In the genomic region with DNA sequence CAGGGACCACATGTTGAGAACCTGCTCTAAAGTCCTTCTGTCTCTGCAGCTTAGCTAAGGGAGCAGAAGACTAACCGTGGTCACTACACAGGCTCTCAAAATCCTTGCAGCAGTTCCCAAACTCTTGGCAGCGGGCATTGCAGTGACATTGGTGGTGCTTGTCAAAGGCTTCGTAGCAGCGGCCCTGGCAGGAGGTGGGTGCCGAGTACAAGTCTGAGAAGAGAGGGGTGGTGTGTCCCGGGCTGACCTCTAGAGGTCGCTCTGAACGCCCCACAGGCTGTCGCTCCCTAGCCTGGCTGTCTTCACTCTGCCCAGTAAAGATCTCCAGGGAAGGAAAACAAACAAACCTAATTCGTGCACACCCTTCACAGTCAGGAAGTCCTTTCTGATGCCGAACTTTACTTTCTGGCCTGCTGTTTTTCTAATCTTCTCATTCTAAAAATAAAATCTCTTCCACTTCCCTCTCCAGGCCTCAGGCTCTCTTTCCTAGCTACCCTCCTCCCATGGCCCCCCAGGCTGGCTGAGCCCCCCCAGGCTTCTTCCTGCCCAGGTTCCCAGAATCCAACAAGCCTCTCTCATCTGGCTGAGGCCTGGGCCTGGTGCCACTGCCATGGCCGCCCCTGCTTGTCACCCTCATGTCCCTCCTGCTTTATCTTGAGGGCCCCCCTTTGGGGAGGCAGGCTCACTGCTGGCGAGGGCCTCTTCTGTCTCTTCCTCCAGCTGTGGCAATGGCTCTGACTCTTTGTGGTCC, we compare ENCODE assay signal across 8 cellular contexts. TPM values are rescaled to one million over a fixed set of nuclear protein-coding genes. Genes with fewer than 3 reads are reported as not detected.
A peak's percentile ranks its signal among the peaks of the same experiment; 100 is the strongest.
DNase-seq lines count a peak whose midpoint lies in the region; TF ChIP-seq lines count a peak whose summit lies in the region.

No MANE protein-coding gene starts in this region.

- 8 to 13% methylated on average over 13 of the region's 13 CpGs for WGBS in lower leg skin, 2 donors

- DNase-seq in Ammon's horn (ENCODE audit: low spot score) (peak; percentile 95), HCEC 1CT (peak; percentile 63), NCI-H2227 treated with DMSO at 0.1 percent for 48 hours (lab: John Stamatoyannopoulos, UW) (peak; percentile 25), lower leg skin (ENCODE audit: low spot score in 2 of 2) (peak; percentile 81 to 95), NCI-H2171 treated with DMSO at 0.1 percent for 48 hours (lab: John Stamatoyannopoulos, UW) (no peak)
- peak; percentile 47 to 61 for DNase-seq in activated CD4-positive, alpha-beta T cell treated with anti-CD3 and anti-CD28 coated beads, Interleukin-2, amount 50 U/mL, for 48 hours
- DNase-seq in effector CD4-positive, alpha-beta T cell, result peak; percentile 35
- peak; percentile 33 for DNase-seq in stimulated activated CD4-positive, alpha-beta T cell treated with anti-CD3 and anti-CD28 coated beads, Interleukin-4, amount 100 ng/mL, for 4 hours

- intact Hi-C loops in lower leg skin (cut with DNase I; ENCODE audit: low total_unique reads), result loop anchor here (5.0 kb wide), 2 partner anchors 60 to 120 kb away; no protein-coding TSS in a partner anchor

- no peak overlapping the region for H3K4me3 ChIP-seq in lower leg skin (ENCODE audit: low read depth, poor library complexity, severe bottlenecking)

- no peak for TF ChIP-seq POLR2A in lower leg skin (IDR thresholded peaks at IDR 0.05)

- peak in 1 of 3 donors; percentile 77 for TF ChIP-seq CTCF in lower leg skin (IDR thresholded peaks at IDR 0.05)

RNA-seq across cellular contexts. Expression of gene ENDOU, which starts 7.7 kb away (rescaled TPM):
- 10 to 100 TPM in 3 of 4 donors, 1 to 10 TPM in 1; 6.4 to 30.5 (median 17.8) TPM for total RNA-seq in lower leg skin

RNA-seq across cellular contexts. Expression of gene RPAP3, which starts 11.8 kb away (rescaled TPM):
- total RNA-seq in lower leg skin, result 10 to 100 TPM in 1 of 4 donors, 1 to 10 TPM in 3; 6.8 to 13.0 (median 7.9) TPM

RNA-seq across cellular contexts. Expression of gene RAPGEF3, which starts 41.1 kb away (rescaled TPM):
- total RNA-seq in lower leg skin, result 10 to 100 TPM; 13.4 to 27.8 (median 18.9) TPM

RNA-seq across cellular contexts. Expression of gene SLC48A1, which starts 55.4 kb away (rescaled TPM):
- total RNA-seq in lower leg skin, result 10 to 100 TPM; 28.2 to 51.7 (median 48.6) TPM
